1 cellular context compared by ENCODE assay signal in genomic region chr1:15008783-15009709, GRCh38.
TF ChIP-seq lines count a peak whose summit lies in the region.

No MANE protein-coding gene starts in this region.

TF ChIP-seq in GM23338, 12 proteins besides CTCF, POLR2A, EP300 and RAD21 (continued from another document):
- no peak for TF ChIP-seq ZNF462 (CRISPR knock-in tag; IDR thresholded peaks at IDR 0.05)
- TF ChIP-seq ZNF331 (CRISPR knock-in tag; IDR thresholded peaks at IDR 0.05; ENCODE audit: low read depth): no peak
- no peak for TF ChIP-seq JUNB (IDR thresholded peaks at IDR 0.05; ENCODE audit: unreplicated experiment)
- TF ChIP-seq NANOG (IDR thresholded peaks at IDR 0.05; ENCODE audit: borderline replicate concordance): no peak
- TF ChIP-seq EZH2phosphoT487 (IDR thresholded peaks at IDR 0.05; ENCODE audit: unreplicated experiment): no peak
- TF ChIP-seq REST (IDR thresholded peaks at IDR 0.05; ENCODE audit: unreplicated experiment): no peak
- no peak for TF ChIP-seq CREB1 (CRISPR knock-in tag; IDR thresholded peaks at IDR 0.05; ENCODE audit: low read depth)
TF ChIP-seq in GM23338: peak in this region for 0.
